In genomic region chr12:68364893-68365725, GRCh38 we compare ENCODE assay signal across 1 cellular context.
A peak's percentile ranks its signal among the peaks of the same experiment; 100 is the strongest.
TF ChIP-seq lines count a peak whose summit lies in the region.

No MANE protein-coding gene starts in this region.

TF ChIP-seq in K562, 482 proteins besides CTCF, POLR2A, EP300 and RAD21 (continued from another document and continues in another):
- TF ChIP-seq PRDM10 (IDR thresholded peaks at IDR 0.05; ENCODE audit: partially characterized antibody) (peak; percentile 69), CUX1 (CRISPR knock-in tag; IDR thresholded peaks at IDR 0.05) (no peak), NFYB (IDR thresholded peaks at IDR 0.05; ENCODE audit: extremely low read depth, insufficient read length) (no peak), HSF4 (CRISPR knock-in tag; IDR thresholded peaks at IDR 0.05; ENCODE audit: borderline replicate concordance) (no peak), ZNF311 (CRISPR knock-in tag; IDR thresholded peaks at IDR 0.05) (0 out of 2 replicates have a peak, but pooled peaks have one; percentile 26), ELK3 (CRISPR knock-in tag; IDR thresholded peaks at IDR 0.05) (no peak), POLR3G (IDR thresholded peaks at IDR 0.05; ENCODE audit: extremely low read depth, insufficient read length, insufficient replicate concordance) (no peak), TFE3 (CRISPR knock-in tag; IDR thresholded peaks at IDR 0.05) (no peak), SP1 (CRISPR knock-in tag; IDR thresholded peaks at IDR 0.05) (0 out of 2 replicates have a peak, but pooled peaks have one; percentile 50), ZBTB9 (CRISPR knock-in tag; IDR thresholded peaks at IDR 0.05) (peak; percentile 79; the same call in 1 of the 2 replicates), ILF3 (IDR thresholded peaks at IDR 0.05; ENCODE audit: borderline replicate concordance) (no peak), ZNF239 (CRISPR knock-in tag; IDR thresholded peaks at IDR 0.05) (no peak), DACH1 (IDR thresholded peaks at IDR 0.05; ENCODE audit: partially characterized antibody) (no peak), THAP12 (CRISPR knock-in tag; IDR thresholded peaks at IDR 0.05) (no peak), DNMT1 (IDR thresholded peaks at IDR 0.05) (no peak), CHD4 (IDR thresholded peaks at IDR 0.05; ENCODE audit: insufficient read depth, insufficient replicate concordance, low read depth, low read length, poor library complexity, severe bottlenecking) (no peak), RBBP5 (IDR thresholded peaks at IDR 0.05; ENCODE audit: borderline replicate concordance, insufficient read depth, low read length, poor library complexity, severe bottlenecking) (peak; percentile 63), REST (CRISPR knock-in tag; IDR thresholded peaks at IDR 0.05; ENCODE audit: low read depth) (peak; percentile 84; the same call in 1 of the 2 replicates), CBFA2T3 (IDR thresholded peaks at IDR 0.05) (peak; percentile 66), ZNF224 (CRISPR knock-in tag; IDR thresholded peaks at IDR 0.05) (no peak), TRIM28 (IDR thresholded peaks at IDR 0.05) (0 out of 2 replicates have a peak, but pooled peaks have one; percentile 33), ZNF175 (CRISPR knock-in tag; IDR thresholded peaks at IDR 0.05; ENCODE audit: low read depth) (no peak), KDM1A (IDR thresholded peaks at IDR 0.05) (no peak), PTTG1 (tag; IDR thresholded peaks at IDR 0.05; ENCODE audit: low read depth) (no peak), PTRF (tag; IDR thresholded peaks at IDR 0.05) (no peak), STAG1 (CRISPR knock-in tag; IDR thresholded peaks at IDR 0.05; ENCODE audit: borderline replicate concordance) (no peak), CHD2 (IDR thresholded peaks at IDR 0.05; ENCODE audit: low read depth, low read length) (no peak), WHSC1 (IDR thresholded peaks at IDR 0.05; ENCODE audit: low read length) (no peak), MAFF (IDR thresholded peaks at IDR 0.05; ENCODE audit: low read length) (no peak), NBN (IDR thresholded peaks at IDR 0.05; ENCODE audit: low read depth) (peak; percentile 63; the same call in 1 of the 2 replicates), HNRNPL (IDR thresholded peaks at IDR 0.05; ENCODE audit: low read depth, low read length) (no peak), ZNF354B (CRISPR knock-in tag; IDR thresholded peaks at IDR 0.05) (no peak), ZNF778 (CRISPR knock-in tag; IDR thresholded peaks at IDR 0.05) (no peak), RNF219 (CRISPR knock-in tag; IDR thresholded peaks at IDR 0.05) (no peak), FOS (IDR thresholded peaks at IDR 0.05; ENCODE audit: extremely low read depth, insufficient read length) (no peak), CBX5 (IDR thresholded peaks at IDR 0.05; ENCODE audit: borderline replicate concordance, low read depth) (no peak; the same call in 1 of the 2 replicates), SMARCE1 (IDR thresholded peaks at IDR 0.05) (peak; percentile 29; the same call in 1 of the 2 replicates), POU5F1 (IDR thresholded peaks at IDR 0.05; ENCODE audit: borderline replicate concordance, low read depth, low read length, partially characterized antibody) (no peak), RB1 (IDR thresholded peaks at IDR 0.05; ENCODE audit: low read depth) (no peak), TOE1 (IDR thresholded peaks at IDR 0.05; ENCODE audit: borderline replicate concordance) (peak; percentile 79), TOE1 (CRISPR knock-in tag; IDR thresholded peaks at IDR 0.05; ENCODE audit: borderline replicate concordance, low read depth) (0 out of 2 replicates have a peak, but pooled peaks have one; percentile 52)
